Comparison of ENCODE assay signal across 7 cellular contexts in genomic region chr17:21252875-21253645, GRCh38. TPM values are rescaled to one million over a fixed set of nuclear protein-coding genes. Genes with fewer than 3 reads are reported as not detected.
A peak's percentile ranks its signal among the peaks of the same experiment; 100 is the strongest.
DNase-seq lines count a peak whose midpoint lies in the region; ATAC-seq and TF ChIP-seq lines count a peak whose summit lies in the region.

Gene NATD1, minus strand, starts transcription at chr17:21253410. Its CDS starts 146 bp downstream, at chr17:21253264.

- ATAC-seq in HG02970 (IDR thresholded peaks at IDR 0.05; ENCODE audit: low FRiP score, unreplicated experiment) = peak; percentile 57

- no peak for TF ChIP-seq CTCF in colonic mucosa (IDR thresholded peaks at IDR 0.05)

- no peaks in the 10 kb centered on the region for H3K27me3 ChIP-seq in colonic mucosa

- H3K9me3 ChIP-seq in colonic mucosa = no peaks in the 10 kb centered on the region

- no peak within 1 kb of the TSS for H3K27ac ChIP-seq in colonic mucosa

- peak within 1 kb of the TSS; percentile 33 for H3K4me3 ChIP-seq in colonic mucosa

- H3K4me1 ChIP-seq in colonic mucosa = peaks cover 4% of the 10 kb centered on the region

- intact Hi-C loops in colonic mucosa (cut with DNase I) = no loop called here

- peak within 1 kb of the TSS; percentile 47 to 71 for H3K9ac ChIP-seq in colonic mucosa (ENCODE audit: low read depth in 2 of 2, low read length in 2 of 2)

- DNase-seq in NCI-H345 treated with DMSO at 0.1 percent for 48 hours (lab: John Stamatoyannopoulos, UW; ENCODE audit: unreplicated experiment) = peak; percentile 38
- DNase-seq in activated CD4-positive, alpha-beta T cell treated with anti-CD3 and anti-CD28 coated beads for 4 hours = peak; percentile 70
- DNase-seq in colonic mucosa = peak; percentile 81
- DNase-seq in left kidney (ENCODE audit: low read depth, low spot score) = peak; percentile 96
- DNase-seq in stimulated activated CD4-positive, alpha-beta T cell treated with anti-CD3 and anti-CD28 coated beads, Interleukin-1b, Interleukin-23, amount 100 ng/mL, for 4 hours (ENCODE audit: low read depth in 2 of 2) = peak; percentile 60

- H3K36me3 ChIP-seq in colonic mucosa = no peaks in the 10 kb centered on the region

- peak; percentile 35 for TF ChIP-seq POLR2A in GM18526 (IDR thresholded peaks at IDR 0.05; ENCODE audit: extremely low read depth, insufficient read length)

RNA-seq across cellular contexts. Expression of gene NATD1, which starts in this region (rescaled TPM):
- 1 to 10 TPM; 1.8 to 5.2 TPM for total RNA-seq in colonic mucosa

Comparison
In these comparisons a context has a peak if more than half of its experiments do, and no peak if none do; other contexts are left out.
1. DNase-seq: peak in every context shown above with its lines; median percentile 96 in left kidney; 81 in colonic mucosa; 70 in activated CD4-positive, alpha-beta T cell treated with anti-CD3 and anti-CD28 coated beads for 4 hours; 60 in stimulated activated CD4-positive, alpha-beta T cell treated with anti-CD3 and anti-CD28 coated beads, Interleukin-1b, Interleukin-23, amount 100 ng/mL, for 4 hours; 38 in NCI-H345 treated with DMSO at 0.1 percent for 48 hours.